In the genomic region with DNA sequence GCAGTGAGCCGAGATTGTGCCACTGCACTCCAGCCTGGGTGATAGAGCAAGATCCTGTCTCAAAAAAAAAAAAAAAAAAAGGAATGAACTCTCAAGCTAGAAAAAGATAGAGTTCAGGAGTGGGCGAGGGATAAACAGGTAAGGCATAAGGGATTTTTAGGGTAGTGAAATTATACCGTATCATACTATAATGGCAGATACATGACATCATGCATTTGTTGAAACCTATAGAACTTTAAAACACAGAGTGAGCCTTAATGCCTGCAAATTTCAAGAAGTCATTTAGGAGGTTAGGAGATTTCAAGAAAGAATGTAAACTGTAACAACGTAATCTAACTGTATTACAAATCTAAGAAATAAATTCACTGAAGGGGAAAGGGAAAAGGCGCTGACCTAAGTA, we compare ENCODE assay signal across 27 cellular contexts. TPM values are rescaled to one million over a fixed set of nuclear protein-coding genes. Genes with fewer than 3 reads are reported as not detected.
DNase-seq lines count a peak whose midpoint lies in the region; ATAC-seq and TF ChIP-seq lines count a peak whose summit lies in the region.
"Had no signal": no experiment of that assay in that cellular context is flagged by ENCODE, and none has a peak within 500 bp of the region (broad histone marks: within the 10 kb centered on the region; RNA-seq: fewer than 3 reads in every experiment).

No MANE protein-coding gene starts in this region.

- intact Hi-C loops in gastrocnemius medialis (cut with DNase I; ENCODE audit: low total_unique reads), result no loop called here

- H3K27ac ChIP-seq in CD4-positive, CD25-positive, alpha-beta regulatory T cell (ENCODE audit: insufficient read depth, low read length, poor library complexity, severe bottlenecking), result peak overlapping the region; percentile 30
- H3K27ac ChIP-seq in HEK293 (ENCODE audit: extremely low read depth, low read depth, low read length), result no peak overlapping the region
- no peak overlapping the region for H3K27ac ChIP-seq in gastrocnemius medialis
- H3K27ac ChIP-seq: A549; BLaER1 treated with 17β-estradiol and CSF1 and Interleukin-3, amounts not matched to agents 10 nM and 100 nM; GM23248; SK-N-MC had no signal

- no peaks in the 10 kb centered on the region for H3K27me3 ChIP-seq in CD4-positive, CD25-positive, alpha-beta regulatory T cell (ENCODE audit: control insufficient read depth, insufficient read depth, low read length)
- H3K27me3 ChIP-seq in gastrocnemius medialis, result peaks cover 12 to 44% (median 19%) of the 10 kb centered on the region in 3 donors
- no peaks in the 10 kb centered on the region for H3K27me3 ChIP-seq in H7 (ENCODE audit: control insufficient read depth, insufficient read depth, low read length)

- DNase-seq in activated T-cell treated with anti-CD3 and anti-CD28 coated beads, Interleukin-2, amount 50 U/mL, for 72 hours, result no peak
- DNase-seq in activated T-cell treated with anti-CD3 and anti-CD28 coated beads, Interleukin-2, amount 50 U/mL, for 48 hours, result no peak
- DNase-seq in CD4-positive, CD25-positive, alpha-beta regulatory T cell, result no peak
- DNase-seq in central memory CD8-positive, alpha-beta T cell (ENCODE audit: low spot score in 2 of 2), result no peak
- DNase-seq in gastrocnemius medialis (no peak), H7 (no peak)
- DNase-seq: AML-193; CD8-positive, alpha-beta T cell; DND-41; GM23248; H9; HFFc6; KBM-7; MV-4-11; NCI-H1105; NCI-H1436 treated with DMSO at 0.1 percent for 48 hours; NCI-H187 treated with DMSO at 0.1 percent for 48 hours; NCI-H2107; NCI-H524; NCI-H748 treated with DMSO at 0.1 percent for 48 hours; SIG-M5 had no signal

- H3K27me3 Mint-ChIP-seq in activated T-cell treated with anti-CD3 and anti-CD28 coated beads, Interleukin-2, amount 50 U/mL, for 72 hours (ENCODE audit: low read depth), result no peaks in the 10 kb centered on the region
- no peaks in the 10 kb centered on the region for H3K27me3 Mint-ChIP-seq in CD4-positive, CD25-positive, alpha-beta regulatory T cell
- H3K27me3 Mint-ChIP-seq in central memory CD8-positive, alpha-beta T cell, result no peaks in the 10 kb centered on the region

- TF ChIP-seq CTCF in HEK293 (tag by site-specific recombination; IDR thresholded peaks at IDR 0.05), result no peak
- TF ChIP-seq CTCF in gastrocnemius medialis (IDR thresholded peaks at IDR 0.05 in 4 of 5, conservative IDR thresholded peaks at IDR 0.05 in 1 of 5), result no peak

- TF ChIP-seq POLR2A in gastrocnemius medialis (IDR thresholded peaks at IDR 0.05), result no peak

- peak overlapping the region in 1 of 2 donors; percentile 12 for H3K4me3 Mint-ChIP-seq in activated T-cell treated with anti-CD3 and anti-CD28 coated beads, Interleukin-2, amount 50 U/mL, for 72 hours
- peak overlapping the region in 3 of 4 donors; percentile 5 to 66 (median 61) for H3K4me3 Mint-ChIP-seq in CD4-positive, CD25-positive, alpha-beta regulatory T cell
- no peak overlapping the region for H3K4me3 Mint-ChIP-seq in central memory CD8-positive, alpha-beta T cell
- H3K4me3 Mint-ChIP-seq: CD8-positive, alpha-beta T cell; H9; HFFc6 had no signal

- peak overlapping the region; percentile 80 for H3K27ac Mint-ChIP-seq in activated T-cell treated with anti-CD3 and anti-CD28 coated beads, Interleukin-2, amount 50 U/mL, for 72 hours
- H3K27ac Mint-ChIP-seq in CD4-positive, CD25-positive, alpha-beta regulatory T cell, result peak overlapping the region; percentile 3 to 86 (median 47)
- peak overlapping the region; percentile 67 for H3K27ac Mint-ChIP-seq in central memory CD8-positive, alpha-beta T cell (ENCODE audit: low read depth)
- H3K27ac Mint-ChIP-seq: H9, HFFc6 had no signal

- H3K9me3 ChIP-seq in CD4-positive, CD25-positive, alpha-beta regulatory T cell (ENCODE audit: control insufficient read depth in 2 of 2, low read length in 2 of 2), result no peaks in the 10 kb centered on the region
- H3K9me3 ChIP-seq in HEK293 (ENCODE audit: control insufficient read depth, insufficient read depth, low read depth, low read length) (no peaks in the 10 kb centered on the region), gastrocnemius medialis (no peaks in the 10 kb centered on the region)
- H3K9me3 ChIP-seq: A549; BLaER1 treated with 17β-estradiol and CSF1 and Interleukin-3, amounts not matched to agents 10 nM and 100 nM had no signal

- peaks cover 67% of the 10 kb centered on the region for H3K4me1 ChIP-seq in CD4-positive, CD25-positive, alpha-beta regulatory T cell (ENCODE audit: control insufficient read depth, insufficient read depth, low read length, poor library complexity, severe bottlenecking)
- peaks cover 8% of the 10 kb centered on the region for H3K4me1 ChIP-seq in HEK293 (ENCODE audit: control insufficient read depth, insufficient read depth, low read length)
- H3K4me1 ChIP-seq in gastrocnemius medialis, result no peaks in the 10 kb centered on the region
- H3K4me1 ChIP-seq: A549 had no signal

- CTCF ChIA-PET in HEK293 (lab: Yijun Ruan, JAX), result interaction anchor here (0.6 to 2.1 kb wide), 7 partner anchors 29 to 165 kb away, joined by 3 to 7 read pairs (median 4); no protein-coding TSS in a partner anchor

- peaks cover 77% of the 10 kb centered on the region for H3K4me1 Mint-ChIP-seq in activated T-cell treated with anti-CD3 and anti-CD28 coated beads, Interleukin-2, amount 50 U/mL, for 72 hours (ENCODE audit: low read depth)
- H3K4me1 Mint-ChIP-seq in CD4-positive, CD25-positive, alpha-beta regulatory T cell, result peaks cover 52 to 88% (median 65%) of the 10 kb centered on the region in 4 donors
- peaks cover 70% of the 10 kb centered on the region for H3K4me1 Mint-ChIP-seq in central memory CD8-positive, alpha-beta T cell
- H3K4me1 Mint-ChIP-seq: H9 had no signal

- H3K9me3 Mint-ChIP-seq in activated T-cell treated with anti-CD3 and anti-CD28 coated beads, Interleukin-2, amount 50 U/mL, for 72 hours, result no peaks in the 10 kb centered on the region
- H3K9me3 Mint-ChIP-seq in CD4-positive, CD25-positive, alpha-beta regulatory T cell, result no peaks in the 10 kb centered on the region
- no peaks in the 10 kb centered on the region for H3K9me3 Mint-ChIP-seq in central memory CD8-positive, alpha-beta T cell
- H3K9me3 Mint-ChIP-seq: CD8-positive, alpha-beta T cell; H9; HFFc6 had no signal

- peaks cover 34% of the 10 kb centered on the region for H3K36me3 ChIP-seq in CD4-positive, CD25-positive, alpha-beta regulatory T cell (ENCODE audit: control insufficient read depth, insufficient read depth, low read length)
- no peaks in the 10 kb centered on the region for H3K36me3 ChIP-seq in HEK293 (ENCODE audit: control insufficient read depth in 2 of 2, insufficient read depth in 1 of 2, low read length in 2 of 2)
- H3K36me3 ChIP-seq in gastrocnemius medialis, result no peaks in the 10 kb centered on the region
- H3K36me3 ChIP-seq in H7 (replicated peaks; ENCODE audit: control insufficient read depth, insufficient read depth, low read length), result no peaks in the 10 kb centered on the region
- H3K36me3 ChIP-seq: BLaER1 treated with 17β-estradiol and CSF1 and Interleukin-3, amounts not matched to agents 10 nM and 100 nM had no signal

- H3K36me3 Mint-ChIP-seq in activated T-cell treated with anti-CD3 and anti-CD28 coated beads, Interleukin-2, amount 50 U/mL, for 72 hours (ENCODE audit: insufficient read depth in 2 of 2), result peaks cover 6 to 23% of the 10 kb centered on the region in 2 donors
- peaks cover 29% of the 10 kb centered on the region for H3K36me3 Mint-ChIP-seq in CD4-positive, CD25-positive, alpha-beta regulatory T cell
- H3K36me3 Mint-ChIP-seq in central memory CD8-positive, alpha-beta T cell (ENCODE audit: insufficient read depth), result peaks cover 40% of the 10 kb centered on the region

- no peak for ATAC-seq in activated T-cell treated with anti-CD3 and anti-CD28 coated beads, Interleukin-2, amount 50 U/mL, for 72 hours (replicated peaks in 1 of 2)
- no peak for ATAC-seq in CD4-positive, CD25-positive, alpha-beta regulatory T cell (ENCODE audit: low read depth in 2 of 2)
- no peak for ATAC-seq in central memory CD8-positive, alpha-beta T cell (replicated peaks; ENCODE audit: extremely low read depth, poor library complexity, severe bottlenecking)
- ATAC-seq in gastrocnemius medialis (no peak), GM19328 (IDR thresholded peaks at IDR 0.05; ENCODE audit: unreplicated experiment) (no peak)
- ATAC-seq: A549; CD8-positive, alpha-beta T cell had no signal

- in situ Hi-C loops in gastrocnemius medialis (cut with MboI; ENCODE audit: low sequenced_read_pairs in 4 of 4), result no loop called here

- POLR2A ChIA-PET in HEK293 (lab: Yijun Ruan, JAX), result interaction anchor here (0.6 kb wide), 2 partner anchors 11 to 81 kb away, joined by 3 to 4 read pairs; no protein-coding TSS in a partner anchor

- H3K4me3 ChIP-seq in CD4-positive, CD25-positive, alpha-beta regulatory T cell (ENCODE audit: low read depth, low read length), result no peak overlapping the region
- no peak overlapping the region for H3K4me3 ChIP-seq in HEK293 (ENCODE audit: low read depth, low read length)
- H3K4me3 ChIP-seq in gastrocnemius medialis, result no peak overlapping the region
- H3K4me3 ChIP-seq in H7 (ENCODE audit: insufficient read depth, low read depth, low read length), result no peak overlapping the region
- H3K4me3 ChIP-seq: A549; BLaER1 treated with 17β-estradiol and CSF1 and Interleukin-3, amounts not matched to agents 10 nM and 100 nM; GM23248; SK-N-MC had no signal

TF ChIP-seq in HEK293, 187 proteins besides CTCF, POLR2A, EP300 and RAD21:
- no peak for TF ChIP-seq ZNF214 (tag by site-specific recombination; IDR thresholded peaks at IDR 0.05; ENCODE audit: borderline replicate concordance)
- TF ChIP-seq, protein P1, sequence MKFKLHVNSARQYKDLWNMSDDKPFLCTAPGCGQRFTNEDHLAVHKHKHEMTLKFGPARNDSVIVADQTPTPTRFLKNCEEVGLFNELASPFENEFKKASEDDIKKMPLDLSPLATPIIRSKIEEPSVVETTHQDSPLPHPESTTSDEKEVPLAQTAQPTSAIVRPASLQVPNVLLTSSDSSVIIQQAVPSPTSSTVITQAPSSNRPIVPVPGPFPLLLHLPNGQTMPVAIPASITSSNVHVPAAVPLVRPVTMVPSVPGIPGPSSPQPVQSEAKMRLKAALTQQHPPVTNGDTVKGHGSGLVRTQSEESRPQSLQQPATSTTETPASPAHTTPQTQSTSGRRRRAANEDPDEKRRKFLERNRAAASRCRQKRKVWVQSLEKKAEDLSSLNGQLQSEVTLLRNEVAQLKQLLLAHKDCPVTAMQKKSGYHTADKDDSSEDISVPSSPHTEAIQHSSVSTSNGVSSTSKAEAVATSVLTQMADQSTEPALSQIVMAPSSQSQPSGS (tag by site-specific recombination; IDR thresholded peaks at IDR 0.05; ENCODE audit: low read depth), result peak; percentile 75

RNA-seq across cellular contexts. Expression of a gene that starts 20.4 kb away (rescaled TPM):
- total RNA-seq in activated T-cell treated with anti-CD3 and anti-CD28 coated beads, Interleukin-2, amount 50 U/mL, for 72 hours, result 100 to 1,000 TPM in 1 of 2 donors, 10 to 100 TPM in 1; 96.6 to 108 TPM
- 196 TPM for total RNA-seq in CD4-positive, CD25-positive, alpha-beta regulatory T cell
- polyA plus RNA-seq in CD4-positive, CD25-positive, alpha-beta regulatory T cell, result 100 to 1,000 TPM; 348 to 554 (median 391) TPM
- total RNA-seq in gastrocnemius medialis, result not detected
- not detected in 2 replicates for total RNA-seq in H7 (2014; rRNA removed; shearing (Covaris generic))
- total RNA-seq: GM23248, H9, HFFc6, MCF 10A had no signal
- polyA plus RNA-seq: GM23248 had no signal

Comparison
In these comparisons a context has a peak if more than half of its experiments do, and no peak if none do; other contexts are left out.
1. RNA of a gene that starts 20.4 kb away (total RNA-seq): 196 TPM in CD4-positive, CD25-positive, alpha-beta regulatory T cell (single experiment) and 96.6 to 108 TPM in activated T-cell treated with anti-CD3 and anti-CD28 coated beads, Interleukin-2, amount 50 U/mL, for 72 hours; not detected in gastrocnemius medialis and not detected in H7; every median in the first group is over 10 times any median in the second.
2. Peak in every context shown above with its lines, with median percentiles within 50 percentile points of each other: H3K27ac Mint-ChIP-seq.